29 cellular contexts compared by ENCODE assay signal in the genomic region with DNA sequence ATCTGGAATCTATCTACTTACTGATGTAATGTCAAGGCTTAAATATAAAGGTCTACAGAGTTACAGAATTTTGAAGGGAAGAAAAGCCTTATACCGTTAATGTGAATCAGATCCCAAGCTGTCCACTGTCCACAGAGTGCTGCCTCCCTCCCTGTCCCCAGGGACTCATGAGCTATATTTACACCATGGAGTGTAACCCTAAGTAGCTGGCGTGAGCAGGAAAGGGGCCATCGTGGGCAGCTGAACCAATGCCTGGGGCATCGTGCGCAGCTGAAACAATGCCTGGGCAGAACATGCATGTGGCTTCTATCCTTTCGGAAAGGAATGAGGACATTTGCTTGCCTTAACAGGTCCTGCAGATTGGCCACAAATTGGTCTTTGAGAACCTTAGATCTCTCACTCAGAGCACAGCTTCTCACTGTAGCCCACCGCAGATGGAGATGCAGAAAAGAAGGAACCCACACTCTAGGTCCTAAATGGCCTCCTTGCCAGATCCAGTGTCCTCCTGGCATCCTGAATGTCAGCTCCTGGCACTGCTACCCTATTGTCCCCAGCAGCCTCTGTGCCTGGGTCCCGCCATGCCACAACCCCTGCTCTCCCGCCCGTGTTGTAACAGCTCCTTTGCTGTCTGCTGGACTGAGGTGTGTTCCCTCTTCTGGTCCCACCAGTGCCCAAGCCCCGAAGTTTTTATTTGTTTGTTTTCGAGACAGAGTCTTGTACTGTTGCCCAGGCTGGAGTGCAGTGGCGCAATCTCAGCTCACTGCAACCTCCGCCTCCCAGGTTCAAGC. TPM values are rescaled to one million over a fixed set of nuclear protein-coding genes. Genes with fewer than 3 reads are reported as not detected.
A peak's percentile ranks its signal among the peaks of the same experiment; 100 is the strongest.
DNase-seq lines count a peak whose midpoint lies in the region; ATAC-seq, FAIRE-seq and TF ChIP-seq lines count a peak whose summit lies in the region.
"Had no signal": no experiment of that assay in that cellular context is flagged by ENCODE, and none has a peak within 500 bp of the region (broad histone marks: within the 10 kb centered on the region; RNA-seq: fewer than 3 reads in every experiment).

No MANE protein-coding gene starts in this region.

- BruUV-seq in mammary epithelial cell (replicated peaks; lab: Mats Ljungman, UMichigan) (no TSS peak), MCF 10A (replicated peaks; lab: Mats Ljungman, UMichigan) (no TSS peak)

- H3K4me1 Mint-ChIP-seq in MCF 10A (ENCODE audit: insufficient read depth, unreplicated experiment), result no peaks in the 10 kb centered on the region
- peaks cover 11% of the 10 kb centered on the region for H3K4me1 Mint-ChIP-seq in endothelial cell (ENCODE audit: unreplicated experiment)
- H3K4me1 Mint-ChIP-seq: CD8-positive, alpha-beta memory T cell; naive B cell had no signal

- POLR2A ChIA-PET in MCF 10A (lab: Yijun Ruan, JAX), result interaction anchor here (1.0 kb wide), 1 partner anchor 260 kb away, joined by 4 read pairs; no protein-coding TSS in a partner anchor

- H3K36me3 ChIP-seq in mammary epithelial cell (ENCODE audit: insufficient read depth, low read length) (no peaks in the 10 kb centered on the region), ascending aorta (peaks cover 0 to 5% of the 10 kb centered on the region in 2 donors), thyroid gland (no peaks in the 10 kb centered on the region)
- H3K36me3 ChIP-seq: breast epithelium, ovary, right lobe of liver had no signal

- H3K4me2 ChIP-seq in mammary epithelial cell (ENCODE audit: insufficient read depth, low read depth, low read length), result no peak overlapping the region
- H3K4me2 ChIP-seq: SK-N-SH had no signal

- WGBS in mammary epithelial cell (ENCODE audit: low coverage, missing lambda C conversion rate), result 55% methylated on average over 14 of the region's 14 CpGs
- 83 to 88% methylated on average over 14 of the region's 14 CpGs for WGBS in thyroid gland, 2 donors

- no peak for DNase-seq in mammary epithelial cell
- DNase-seq in MCF 10A (ENCODE audit: unreplicated experiment), result no peak
- no peak for DNase-seq in ascending aorta (ENCODE audit: low spot score in 2 of 2)
- peak; percentile 77 for DNase-seq in mesenteric fat pad (ENCODE audit: low spot score)
- DNase-seq in urothelium cell line (ENCODE audit: low spot score), result no peak
- DNase-seq in endothelial cell (ENCODE audit: low spot score), result no peak
- no peak for DNase-seq in thyroid gland
- DNase-seq: activated CD4-positive, alpha-beta T cell treated with anti-CD3 and anti-CD28 coated beads for 4 hours; activated naive CD4-positive, alpha-beta T cell; activated T-cell treated with anti-CD3 and anti-CD28 coated beads, Interleukin-2, amount 50 U/mL, for 24 hours; CD8-positive, alpha-beta memory T cell; DMS153; endodermal cell; HFFc6; naive B cell; NCI-H1417; NCI-H510A treated with DMSO at 0.1 percent for 48 hours; ovary; right lobe of liver; SK-N-SH; stimulated activated naive CD4-positive, alpha-beta T cell treated with Interleukin-2 at 50 U/mL for 16 hours; T-helper 2 cell had no signal

- H2AFZ ChIP-seq in mammary epithelial cell (ENCODE audit: low read depth, low read length), result peak overlapping the region; percentile 44

- no peak for TF ChIP-seq CTCF in mammary epithelial cell (conservative IDR thresholded peaks at IDR 0.05 in 1 of 2, IDR thresholded peaks at IDR 0.05 in 1 of 2; ENCODE audit: extremely low read depth in 1 of 2, insufficient read depth in 1 of 2, low read depth in 1 of 2, low read length in 2 of 2)
- no peak for TF ChIP-seq CTCF in MCF 10A (IDR thresholded peaks at IDR 0.05; ENCODE audit: unreplicated experiment)
- no peak for TF ChIP-seq CTCF in ascending aorta (IDR thresholded peaks at IDR 0.05)
- TF ChIP-seq CTCF in endothelial cell (IDR thresholded peaks at IDR 0.05; ENCODE audit: unreplicated experiment), result no peak
- no peak for TF ChIP-seq CTCF in thyroid gland (IDR thresholded peaks at IDR 0.05)

- H3K4me1 ChIP-seq in mammary epithelial cell (ENCODE audit: insufficient read depth, low read length) (peaks cover 5% of the 10 kb centered on the region), ascending aorta (peaks cover 3 to 17% of the 10 kb centered on the region in 2 donors), thyroid gland (no peaks in the 10 kb centered on the region)
- H3K4me1 ChIP-seq: breast epithelium, right lobe of liver had no signal

- no peak overlapping the region for H3K4me3 ChIP-seq in mammary epithelial cell (replicated peaks in 1 of 3; ENCODE audit: insufficient read depth in 1 of 3, low read depth in 2 of 3, low read length in 3 of 3)
- H3K4me3 ChIP-seq in ascending aorta, result no peak overlapping the region
- H3K4me3 ChIP-seq in thyroid gland (replicated peaks in 1 of 3), result no peak overlapping the region
- H3K4me3 ChIP-seq: breast epithelium, ovary, right lobe of liver had no signal

- H3K27ac Mint-ChIP-seq in MCF 10A (ENCODE audit: low read depth, unreplicated experiment) (no peak overlapping the region), endothelial cell (ENCODE audit: unreplicated experiment) (no peak overlapping the region)
- H3K27ac Mint-ChIP-seq: activated T-cell treated with anti-CD3 and anti-CD28 coated beads, Interleukin-2, amount 50 U/mL, for 24 hours; CD8-positive, alpha-beta memory T cell; endodermal cell; HFFc6; memory B cell; naive B cell had no signal

- H3K79me2 ChIP-seq in mammary epithelial cell (ENCODE audit: insufficient read depth, low read length), result no peaks in the 10 kb centered on the region

- no peak for TF ChIP-seq POLR2A in thyroid gland (IDR thresholded peaks at IDR 0.05)

- H3K27me3 Mint-ChIP-seq in MCF 10A (ENCODE audit: insufficient read depth, unreplicated experiment) (no peaks in the 10 kb centered on the region), endothelial cell (ENCODE audit: unreplicated experiment) (peaks cover 4% of the 10 kb centered on the region)

- in situ Hi-C loops in mammary epithelial cell (cut with MboI; ENCODE audit: low sequenced_read_pairs in 2 of 2), result no loop called here

- H3K27me3 ChIP-seq in mammary epithelial cell (ENCODE audit: insufficient read depth, low read length) (no peaks in the 10 kb centered on the region), ascending aorta (no peaks in the 10 kb centered on the region), thyroid gland (no peaks in the 10 kb centered on the region)
- H3K27me3 ChIP-seq: breast epithelium, ovary, right lobe of liver had no signal

- H3K4me3 Mint-ChIP-seq in MCF 10A (ENCODE audit: unreplicated experiment), result no peak overlapping the region
- no peak overlapping the region for H3K4me3 Mint-ChIP-seq in endothelial cell (ENCODE audit: unreplicated experiment)
- H3K4me3 Mint-ChIP-seq: activated T-cell treated with anti-CD3 and anti-CD28 coated beads, Interleukin-2, amount 50 U/mL, for 24 hours; CD8-positive, alpha-beta memory T cell; endodermal cell; HFFc6; memory B cell; naive B cell had no signal

- CTCF ChIA-PET in mammary epithelial cell (lab: Charles Lee; ENCODE audit: low non-redundant PET) (no interaction called here), MCF 10A (lab: Yijun Ruan, JAX) (interaction anchor here (0.5 to 0.9 kb wide), 2 partner anchors 103 to 689 kb away, joined by 3 to 4 read pairs; no protein-coding TSS in a partner anchor)

- H4K20me1 ChIP-seq in mammary epithelial cell (ENCODE audit: insufficient read depth, low read length), result no peaks in the 10 kb centered on the region

- H3K9me3 ChIP-seq in mammary epithelial cell (replicated peaks; ENCODE audit: insufficient read depth, low read length) (no peaks in the 10 kb centered on the region), ascending aorta (peaks cover 0 to 27% of the 10 kb centered on the region in 2 donors), thyroid gland (no peaks in the 10 kb centered on the region)
- H3K9me3 ChIP-seq: right lobe of liver had no signal

- peak; percentile 37 for FAIRE-seq in urothelium cell line (lab: Jason Lieb, UNC)
- FAIRE-seq: G401.6, GM18507 had no signal

- peaks cover 9% of the 10 kb centered on the region for H3K9me3 Mint-ChIP-seq in MCF 10A (ENCODE audit: unreplicated experiment)
- no peaks in the 10 kb centered on the region for H3K9me3 Mint-ChIP-seq in endothelial cell (ENCODE audit: unreplicated experiment)

- H3K27ac ChIP-seq in mammary epithelial cell (ENCODE audit: insufficient read depth, low read depth, low read length), result no peak overlapping the region
- peak overlapping the region; percentile 28 to 52 for H3K27ac ChIP-seq in ascending aorta
- no peak overlapping the region for H3K27ac ChIP-seq in thyroid gland
- H3K27ac ChIP-seq: 22Rv1, breast epithelium, ovary, right lobe of liver had no signal

- H3K36me3 Mint-ChIP-seq in MCF 10A (ENCODE audit: insufficient read depth, unreplicated experiment) (no peaks in the 10 kb centered on the region), endothelial cell (ENCODE audit: low read depth, unreplicated experiment) (peaks cover 10% of the 10 kb centered on the region)
- H3K36me3 Mint-ChIP-seq: CD8-positive, alpha-beta memory T cell had no signal

- dilution Hi-C loops in mammary epithelial cell (cut with HindIII; ENCODE audit: low sequenced_read_pairs), result no loop called here

- intact Hi-C loops in mammary epithelial cell (cut with micrococcal nuclease), result no loop called here
- intact Hi-C loops in MCF 10A (cut with micrococcal nuclease), result no loop called here
- intact Hi-C loops in ascending aorta (cut with DNase I), result no loop called here
- intact Hi-C loops in thyroid gland (cut with DNase I), result no loop called here

- no peak overlapping the region for H3K9ac ChIP-seq in mammary epithelial cell (ENCODE audit: insufficient read depth, low read length)
- H3K9ac ChIP-seq: SK-N-SH had no signal

- ATAC-seq in GM19455 (IDR thresholded peaks at IDR 0.05; ENCODE audit: unreplicated experiment), result no peak

RNA-seq across cellular contexts. Expression of gene CCDC3, which starts 30.3 kb away (rescaled TPM):
- total RNA-seq in mammary epithelial cell (1 to 10 TPM; 3.7 to 7.7 TPM), MCF 10A (2022) (0.10 TPM in 1 of 2 replicates, not detected in the other), ascending aorta (86.0 TPM), mesenteric fat pad (122 TPM), endothelial cell (ENCODE audit: unreplicated experiment) (26.1 TPM), thyroid gland (10 to 100 TPM in 1 of 4 donors, 1 to 10 TPM in 3; 4.7 to 18.7 (median 7.3) TPM)
- 0.40 TPM for polyA plus RNA-seq in mammary epithelial cell
- 0.16 TPM for polyA minus RNA-seq in mammary epithelial cell
- total RNA-seq: activated CD8-positive, alpha-beta memory T cell treated with anti-CD3 and anti-CD28 coated beads for 36 hours; CD8-positive, alpha-beta memory T cell had no signal
- polyA plus RNA-seq: CD8-positive, alpha-beta memory T cell had no signal

Comparison
In these comparisons a context has a peak if more than half of its experiments do, and no peak if none do; other contexts are left out.
1. H3K27ac ChIP-seq: peak in ascending aorta (2 of 2); none in mammary epithelial cell (single experiment) and thyroid gland (0 of 3).